8 cellular contexts compared by ENCODE assay signal in the genomic region with DNA sequence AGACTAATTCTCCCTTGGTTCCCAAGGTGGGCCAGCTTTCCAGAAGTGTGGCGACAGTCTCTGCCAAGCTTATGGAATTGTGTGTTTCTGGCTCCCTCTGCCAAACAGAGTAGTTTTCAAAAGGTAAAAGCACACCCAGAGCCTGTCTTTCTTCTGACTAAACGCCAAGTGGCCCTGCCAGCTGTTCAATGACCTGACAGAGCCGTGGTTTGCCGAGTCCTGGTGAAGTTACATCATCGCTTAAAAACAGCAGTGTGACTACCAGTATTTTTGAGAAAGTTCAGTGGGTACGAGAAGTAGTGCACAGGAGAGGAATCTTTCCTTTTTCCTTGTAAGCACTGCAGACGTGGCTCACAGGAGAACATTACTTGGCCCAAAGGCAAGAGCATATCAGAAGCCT. TPM values are rescaled to one million over a fixed set of nuclear protein-coding genes. Genes with fewer than 3 reads are reported as not detected.
DNase-seq lines count a peak whose midpoint lies in the region; ATAC-seq and TF ChIP-seq lines count a peak whose summit lies in the region.

No MANE protein-coding gene starts in this region.

- peak in 1 of 2 donors; percentile 9 for TF ChIP-seq POLR2A in vagina (IDR thresholded peaks at IDR 0.05)

- no peaks in the 10 kb centered on the region for H3K9me3 Mint-ChIP-seq in chondrocyte (ENCODE audit: low read depth)

- DNase-seq in DMS 273 (lab: John Stamatoyannopoulos, UW; ENCODE audit: unreplicated experiment) (peak; percentile 90), NCI-H2029 (lab: John Stamatoyannopoulos, UW) (peak; percentile 75), chondrocyte (ENCODE audit: low spot score) (no peak), mesenchymal stem cell (peak; percentile 93), vagina (ENCODE audit: extremely low spot score in 2 of 2) (no peak), NCI-H146 (lab: John Stamatoyannopoulos, UW) (no peak), SKM-1 (lab: John Stamatoyannopoulos, UW; ENCODE audit: unreplicated experiment) (no peak)

- H3K27ac Mint-ChIP-seq in chondrocyte (ENCODE audit: unreplicated experiment) = peak overlapping the region; percentile 92

- peak overlapping the region; percentile 88 for H4K8ac ChIP-seq in mesenchymal stem cell (ENCODE audit: low read length)

- no peaks in the 10 kb centered on the region for H3K9me3 ChIP-seq in mesenchymal stem cell (ENCODE audit: control insufficient read depth, low read length)
- no peaks in the 10 kb centered on the region for H3K9me3 ChIP-seq in vagina

- peak overlapping the region; percentile 83 for H3K27ac ChIP-seq in mesenchymal stem cell (ENCODE audit: low read length, poor library complexity, severe bottlenecking)
- H3K27ac ChIP-seq in vagina = peak overlapping the region; percentile 96

- H3K27me3 ChIP-seq in mesenchymal stem cell (ENCODE audit: control insufficient read depth in 1 of 2, insufficient read depth in 1 of 2, low read length in 2 of 2) (peaks cover 0 to 4% of the 10 kb centered on the region in 2 experiments), vagina (no peaks in the 10 kb centered on the region)

- H2AK5ac ChIP-seq in mesenchymal stem cell (ENCODE audit: low read length, severe bottlenecking) = peak overlapping the region; percentile 61

- H2BK15ac ChIP-seq in mesenchymal stem cell (ENCODE audit: low read depth, poor library complexity, severe bottlenecking) = peak overlapping the region; percentile 90

- H3K4me1 ChIP-seq in mesenchymal stem cell (ENCODE audit: control insufficient read depth, insufficient read depth, low read depth, low read length) (peaks cover 56% of the 10 kb centered on the region), vagina (peaks cover 90% of the 10 kb centered on the region)

- H2BK120ac ChIP-seq in mesenchymal stem cell (ENCODE audit: low read depth, low read length) = peak overlapping the region; percentile 65

- H4K91ac ChIP-seq in mesenchymal stem cell (ENCODE audit: low read length) = peak overlapping the region; percentile 86

- H3K4me3 Mint-ChIP-seq in chondrocyte (ENCODE audit: unreplicated experiment) = peak overlapping the region; percentile 78

- H3K4me3 ChIP-seq in mesenchymal stem cell (ENCODE audit: insufficient read depth in 1 of 2, low read depth in 1 of 2, low read length in 2 of 2) (peak overlapping the region in 1 of 2 experiments; percentile 45), vagina (peak overlapping the region; percentile 86 to 92)

- 60% methylated on average over 7 of the region's 7 CpGs for WGBS in mesenchymal stem cell

- H2BK12ac ChIP-seq in mesenchymal stem cell (ENCODE audit: low read length in 2 of 2) = peak overlapping the region in 1 of 2 experiments; percentile 12

- H3K79me1 ChIP-seq in mesenchymal stem cell (replicated peaks; ENCODE audit: low read length, poor library complexity, severe bottlenecking) = peaks cover 31% of the 10 kb centered on the region

- no peak for ATAC-seq in GM19452 (IDR thresholded peaks at IDR 0.05; ENCODE audit: unreplicated experiment)

- peak overlapping the region; percentile 75 to 80 for H3K18ac ChIP-seq in mesenchymal stem cell (ENCODE audit: low read depth in 1 of 2, low read length in 2 of 2)

- intact Hi-C loops in vagina (cut with DNase I) = no loop called here

- H3K23ac ChIP-seq in mesenchymal stem cell (ENCODE audit: low read length in 2 of 2) = no peak overlapping the region

- H3K9ac ChIP-seq in mesenchymal stem cell (ENCODE audit: low read length) = peak overlapping the region; percentile 99

- no peak overlapping the region for H2AFZ ChIP-seq in mesenchymal stem cell (ENCODE audit: low read depth, low read length)

- H3K27me3 Mint-ChIP-seq in chondrocyte (ENCODE audit: low read depth) = no peaks in the 10 kb centered on the region

- H3K36me3 Mint-ChIP-seq in chondrocyte (ENCODE audit: low read depth) = no peaks in the 10 kb centered on the region

- no peak overlapping the region for H3K14ac ChIP-seq in mesenchymal stem cell (ENCODE audit: low read length in 2 of 2)

- H3K4ac ChIP-seq in mesenchymal stem cell (ENCODE audit: low read depth in 1 of 2, low read length in 2 of 2) = peak overlapping the region in 1 of 2 experiments; percentile 68

- peaks cover 0 to 3% of the 10 kb centered on the region in 2 experiments for H3K36me3 ChIP-seq in mesenchymal stem cell (ENCODE audit: control insufficient read depth in 1 of 2, insufficient read depth in 2 of 2, low read depth in 1 of 2, low read length in 2 of 2)
- no peaks in the 10 kb centered on the region for H3K36me3 ChIP-seq in vagina

- H3K4me2 ChIP-seq in mesenchymal stem cell (ENCODE audit: low read length, poor library complexity, severe bottlenecking) = no peak overlapping the region

- H3K4me1 Mint-ChIP-seq in chondrocyte (ENCODE audit: low read depth) = peaks cover 35% of the 10 kb centered on the region

- no peak for TF ChIP-seq CTCF in chondrocyte (IDR thresholded peaks at IDR 0.05)
- TF ChIP-seq CTCF in vagina (IDR thresholded peaks at IDR 0.05) = no peak

- peak overlapping the region; percentile 38 for H2BK5ac ChIP-seq in mesenchymal stem cell (ENCODE audit: low read depth, low read length, poor library complexity, severe bottlenecking)

RNA-seq across cellular contexts. Expression of a gene that starts 1.9 kb away (rescaled TPM):
- 2.7 to 3.3 TPM (median 2.9 TPM) in 3 replicates for total RNA-seq in chondrocyte
- polyA plus RNA-seq in mesenchymal stem cell (2013, experiment 1 of 2) = 1.1 TPM
- 1.1 TPM for polyA plus RNA-seq in mesenchymal stem cell (2013, experiment 2 of 2)
- total RNA-seq in vagina = 21.1 TPM

RNA-seq across cellular contexts. Expression of a gene that starts 33.8 kb away (rescaled TPM):
- total RNA-seq in chondrocyte (15.1 to 21.1 TPM (median 15.8 TPM) in 3 replicates), vagina (10.3 TPM)
- 15.5 TPM for polyA plus RNA-seq in mesenchymal stem cell (2013, experiment 1 of 2)
- 15.2 TPM for polyA plus RNA-seq in mesenchymal stem cell (2013, experiment 2 of 2)

RNA-seq across cellular contexts. Expression of a gene that starts 46.7 kb away (rescaled TPM):
- total RNA-seq in chondrocyte = 16.2 to 33.3 TPM (median 16.5 TPM) in 3 replicates
- polyA plus RNA-seq in mesenchymal stem cell (2013, experiment 1 of 2) = 3.5 TPM
- 2.9 TPM for polyA plus RNA-seq in mesenchymal stem cell (2013, experiment 2 of 2)
- total RNA-seq in vagina = 8.6 TPM

Comparison
In these comparisons a context has a peak if more than half of its experiments do, and no peak if none do; other contexts are left out.
1. DNase-seq: peak in DMS 273 (single experiment), NCI-H2029 (single experiment) and mesenchymal stem cell (single experiment); none in chondrocyte (single experiment), vagina (0 of 2), NCI-H146 (single experiment) and SKM-1 (single experiment).